ENCODE assay signal across 8 cellular contexts in the genomic region with DNA sequence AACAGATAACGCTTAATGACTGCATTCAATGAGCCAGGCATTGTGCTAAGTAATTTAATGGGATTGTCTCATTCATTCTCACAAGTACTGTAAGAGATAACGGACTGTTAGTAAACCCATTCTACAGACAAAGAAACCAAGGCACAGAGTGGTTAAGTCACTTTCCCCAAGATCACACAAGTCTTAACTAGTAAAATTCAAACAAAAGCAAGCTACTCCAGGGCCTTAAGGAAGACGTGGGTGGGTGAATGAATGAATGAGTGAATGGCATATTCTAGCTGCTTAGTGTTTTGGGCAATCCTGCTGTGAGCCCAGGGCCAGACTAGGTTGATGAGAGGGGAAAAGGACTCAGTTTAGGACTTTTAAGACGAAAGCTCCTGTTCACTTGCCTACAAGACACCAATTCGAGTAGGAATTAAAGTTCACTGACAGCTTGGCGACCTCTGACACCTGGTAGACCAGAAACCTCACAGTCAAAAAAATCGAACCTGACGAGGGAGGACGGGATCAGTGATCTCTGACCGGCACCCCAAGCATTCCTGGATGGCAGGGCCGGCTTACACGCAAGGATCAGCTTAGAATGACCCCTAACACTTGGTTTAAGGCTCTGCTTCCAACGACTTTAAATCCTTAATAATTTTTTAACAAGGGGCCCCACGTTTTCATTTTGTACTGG. TPM values are rescaled to one million over a fixed set of nuclear protein-coding genes. Genes with fewer than 3 reads are reported as not detected.
DNase-seq lines count a peak whose midpoint lies in the region; ATAC-seq and TF ChIP-seq lines count a peak whose summit lies in the region.

No MANE protein-coding gene starts in this region.

- H3K4me3 Mint-ChIP-seq in activated naive CD8-positive, alpha-beta T cell treated with anti-CD3 and anti-CD28 coated beads for 36 hours = peak overlapping the region; percentile 98

- TF ChIP-seq CTCF in heart right ventricle (IDR thresholded peaks at IDR 0.05) = no peak
- TF ChIP-seq CTCF in transverse colon (IDR thresholded peaks at IDR 0.05) = no peak
- TF ChIP-seq CTCF in GM13976 (IDR thresholded peaks at IDR 0.05; ENCODE audit: borderline replicate concordance, control extremely low read depth, extremely low read depth, insufficient read depth, missing control alignments) = no peak

- H3K9me3 ChIP-seq in heart right ventricle = no peaks in the 10 kb centered on the region
- no peaks in the 10 kb centered on the region for H3K9me3 ChIP-seq in transverse colon

- H3K27me3 ChIP-seq in heart right ventricle (no peaks in the 10 kb centered on the region), transverse colon (no peaks in the 10 kb centered on the region)

- in situ Hi-C loops in transverse colon (cut with MboI; ENCODE audit: low pct_ligation_motif_present in 1 of 4, low pct_unique_long_range_greater_than_20kb in 1 of 4, low sequenced_read_pairs in 3 of 4) (no loop called here), GM13976 (cut with MboI; ENCODE audit: low sequenced_read_pairs, unreplicated experiment) (no loop called here)

- no peak for TF ChIP-seq EP300 in transverse colon (IDR thresholded peaks at IDR 0.05; ENCODE audit: low read depth)

- H3K27ac ChIP-seq in heart right ventricle (peak overlapping the region in 9 of 10 donors; percentile 87 to 99 (median 97)), transverse colon (peak overlapping the region; percentile 91 to 95 (median 94))

- peak overlapping the region; percentile 99 for H3K27ac Mint-ChIP-seq in activated naive CD8-positive, alpha-beta T cell treated with anti-CD3 and anti-CD28 coated beads for 36 hours

- peaks cover 26% of the 10 kb centered on the region for H3K36me3 Mint-ChIP-seq in activated naive CD8-positive, alpha-beta T cell treated with anti-CD3 and anti-CD28 coated beads for 36 hours

- WGBS in heart right ventricle, 2 donors = 11 to 13% methylated on average over 14 of the region's 14 CpGs
- 10 to 38% methylated on average over 4 to 14 of the region's 14 CpGs for WGBS in transverse colon (ENCODE audit: low coverage in 1 of 2), 2 donors

- ATAC-seq in heart right ventricle (no peak), left lobe of liver (peak; percentile 14), GM21619 (IDR thresholded peaks at IDR 0.05; ENCODE audit: unreplicated experiment) (no peak), HG02870 (IDR thresholded peaks at IDR 0.05; ENCODE audit: unreplicated experiment) (no peak)

- H3K27me3 Mint-ChIP-seq in activated naive CD8-positive, alpha-beta T cell treated with anti-CD3 and anti-CD28 coated beads for 36 hours = no peaks in the 10 kb centered on the region

- H3K9me3 Mint-ChIP-seq in activated naive CD8-positive, alpha-beta T cell treated with anti-CD3 and anti-CD28 coated beads for 36 hours = no peaks in the 10 kb centered on the region

- H3K4me3 ChIP-seq in heart right ventricle (peak overlapping the region; percentile 71 to 91 (median 84)), transverse colon (peak overlapping the region; percentile 47 to 74 (median 64))

- H3K36me3 ChIP-seq in heart right ventricle (peaks cover 0 to 15% (median 0%) of the 10 kb centered on the region in 9 donors), transverse colon (peaks cover 0 to 3% (median 0%) of the 10 kb centered on the region in 4 donors)

- DNase-seq in heart right ventricle (no peak), cardiac septum (ENCODE audit: low spot score) (no peak), left lobe of liver (ENCODE audit: low spot score) (no peak), transverse colon (no peak), GM13976 (ENCODE audit: low spot score) (no peak)
- no peak for DNase-seq in activated naive CD8-positive, alpha-beta T cell treated with anti-CD3 and anti-CD28 coated beads for 36 hours

- H3K4me1 ChIP-seq in heart right ventricle (peaks cover 9 to 42% (median 32%) of the 10 kb centered on the region in 9 donors), transverse colon (peaks cover 17 to 29% (median 23%) of the 10 kb centered on the region in 4 donors)

- no peak for TF ChIP-seq POLR2A in transverse colon (IDR thresholded peaks at IDR 0.05)

- H3K4me1 Mint-ChIP-seq in activated naive CD8-positive, alpha-beta T cell treated with anti-CD3 and anti-CD28 coated beads for 36 hours = peaks cover 33% of the 10 kb centered on the region

- intact Hi-C loops in heart right ventricle (cut with DNase I) = loop anchor here in 5 of 10 donors (10.0 kb wide), 1 partner anchor 404 kb away; no protein-coding TSS in a partner anchor
- intact Hi-C loops in cardiac septum (cut with DNase I) = loop anchor here (5.0 kb wide), 2 partner anchors 38 to 62 kb away; a partner anchor contains a TSS
- intact Hi-C loops in transverse colon (cut with DNase I; ENCODE audit: low total_unique reads) = no loop called here

RNA-seq across cellular contexts. Expression of a gene that starts 0.6 kb away (rescaled TPM):
- total RNA-seq in heart right ventricle (10 to 100 TPM; 23.6 to 33.2 (median 27.6) TPM), cardiac septum (28.6 TPM), left lobe of liver (19.7 TPM), transverse colon (10 to 100 TPM; 18.3 to 39.7 (median 32.6) TPM)
- polyA plus RNA-seq in heart right ventricle = 10 to 100 TPM; 14.9 to 15.7 TPM
- total RNA-seq in activated naive CD8-positive, alpha-beta T cell treated with anti-CD3 and anti-CD28 coated beads for 36 hours = 10 to 100 TPM; 49.9 to 53.8 TPM

RNA-seq across cellular contexts. Expression of a gene that starts 0.8 kb away (rescaled TPM):
- total RNA-seq in heart right ventricle (10 to 100 TPM in 7 of 10 donors, 1 to 10 TPM in 3; 8.4 to 21.0 (median 12.0) TPM), cardiac septum (14.8 TPM), left lobe of liver (8.7 TPM), transverse colon (10 to 100 TPM in 1 of 4 donors, 1 to 10 TPM in 3; 4.9 to 10.8 (median 8.7) TPM)
- polyA plus RNA-seq in heart right ventricle = 10 to 100 TPM; 25.8 to 52.2 TPM
- 100 to 1,000 TPM; 137 to 149 TPM for total RNA-seq in activated naive CD8-positive, alpha-beta T cell treated with anti-CD3 and anti-CD28 coated beads for 36 hours

RNA-seq across cellular contexts. Expression of a gene that starts 37.8 kb away (rescaled TPM):
- total RNA-seq in heart right ventricle (under 1 TPM in 8 of 10 donors, not detected in 2; 0.13 to 0.42 (median 0.24) TPM), cardiac septum (0.32 TPM), left lobe of liver (111 TPM), transverse colon (100 to 1,000 TPM in 2 of 4 donors, 10 to 100 TPM in 2; 77.8 to 167 (median 102) TPM)
- under 1 TPM; 0.22 to 0.66 TPM for polyA plus RNA-seq in heart right ventricle
- total RNA-seq in activated naive CD8-positive, alpha-beta T cell treated with anti-CD3 and anti-CD28 coated beads for 36 hours = under 1 TPM; 0.37 to 0.52 TPM

RNA-seq across cellular contexts. Expression of a gene that starts 40.7 kb away (rescaled TPM):
- 100 to 1,000 TPM in 2 of 10 donors, 10 to 100 TPM in 8; 60.0 to 115 (median 90.6) TPM for total RNA-seq in heart right ventricle
- 10 to 100 TPM; 74.1 to 97.9 TPM for polyA plus RNA-seq in heart right ventricle
- total RNA-seq in cardiac septum = 95.7 TPM
- total RNA-seq in activated naive CD8-positive, alpha-beta T cell treated with anti-CD3 and anti-CD28 coated beads for 36 hours = 100 to 1,000 TPM; 109 to 110 TPM
- 127 TPM for total RNA-seq in left lobe of liver
- total RNA-seq in transverse colon = 100 to 1,000 TPM; 140 to 418 (median 223) TPM

Comparison
In these comparisons a context has a peak if more than half of its experiments do, and no peak if none do; other contexts are left out.
1. RNA of a gene that starts 37.8 kb away (total RNA-seq): 77.8 to 167 TPM in transverse colon and 111 TPM in left lobe of liver (single experiment); 0.37 to 0.52 TPM in activated naive CD8-positive, alpha-beta T cell treated with anti-CD3 and anti-CD28 coated beads for 36 hours, 0.32 TPM in cardiac septum (single experiment) and 0.13 to 0.42 TPM in heart right ventricle; every median in the first group is over 10 times any median in the second.